8 cellular contexts compared by ENCODE assay signal in genomic region chr6:26401389-26401986, GRCh38. TPM values are rescaled to one million over a fixed set of nuclear protein-coding genes. Genes with fewer than 3 reads are reported as not detected.
DNase-seq lines count a peak whose midpoint lies in the region; ATAC-seq and TF ChIP-seq lines count a peak whose summit lies in the region.

No MANE protein-coding gene starts in this region.

- no peaks in the 10 kb centered on the region for H3K27me3 ChIP-seq in RWPE2 (ENCODE audit: insufficient read depth, poor library complexity, severe bottlenecking)

- H3K4me1 ChIP-seq in RWPE2 (ENCODE audit: insufficient read depth, poor library complexity, severe bottlenecking): peaks cover 6% of the 10 kb centered on the region

- no peaks in the 10 kb centered on the region for H3K36me3 ChIP-seq in RWPE2 (ENCODE audit: low read depth)

- peak overlapping the region; percentile 43 for H3K4me3 ChIP-seq in RWPE2 (ENCODE audit: severe bottlenecking)
- peak overlapping the region; percentile 27 for H3K4me3 ChIP-seq in fibroblast of the aortic adventitia (ENCODE audit: low read depth, low read length)
- peak overlapping the region; percentile 68 for H3K4me3 ChIP-seq in skeletal muscle cell (ENCODE audit: low read depth, low read length)

- peak overlapping the region; percentile 1 for H3K27ac ChIP-seq in RWPE2 (ENCODE audit: poor library complexity, severe bottlenecking)

- ATAC-seq in GM21390 (IDR thresholded peaks at IDR 0.05; ENCODE audit: unreplicated experiment) (peak; percentile 7), RWPE2 (ENCODE audit: low read depth) (no peak), GM21529 (IDR thresholded peaks at IDR 0.05; ENCODE audit: unreplicated experiment) (no peak)

- DNase-seq in RWPE2 (ENCODE audit: low spot score): no peak
- DNase-seq in fibroblast of the aortic adventitia (ENCODE audit: low read depth): no peak
- DNase-seq in skeletal muscle cell (ENCODE audit: low read depth): no peak
- DNase-seq in inferior parietal cortex (ENCODE audit: extremely low spot score): no peak
- no peak for DNase-seq in middle frontal gyrus (ENCODE audit: extremely low spot score, low spot score)
- DNase-seq in DMS53 treated with DMSO at 0.1 percent for 48 hours (lab: John Stamatoyannopoulos, UW; ENCODE audit: unreplicated experiment): no peak

- H3K9me3 ChIP-seq in RWPE2 (ENCODE audit: severe bottlenecking): no peaks in the 10 kb centered on the region

- no peak for TF ChIP-seq CTCF in RWPE2 (IDR thresholded peaks at IDR 0.05; ENCODE audit: poor library complexity, severe bottlenecking)
- no peak for TF ChIP-seq CTCF in fibroblast of the aortic adventitia (IDR thresholded peaks at IDR 0.05; ENCODE audit: insufficient read depth, low read length)

RNA-seq across cellular contexts. Expression of gene BTN3A1, which starts 0.6 kb away (rescaled TPM):
- 24.0 and 83.6 TPM in 2 replicates for total RNA-seq in fibroblast of the aortic adventitia (ENCODE audit: low replicate concordance)

RNA-seq across cellular contexts. Expression of gene BTN2A2, which starts 18.6 kb away (rescaled TPM):
- total RNA-seq in fibroblast of the aortic adventitia (ENCODE audit: low replicate concordance): 7.5 and 10.2 TPM in 2 replicates

RNA-seq across cellular contexts. Expression of gene BTN3A2, which starts 36.5 kb away (rescaled TPM):
- total RNA-seq in fibroblast of the aortic adventitia (ENCODE audit: low replicate concordance): 19.2 and 26.3 TPM in 2 replicates

RNA-seq across cellular contexts. Expression of gene BTN3A3, which starts 38.8 kb away (rescaled TPM):
- 17.7 and 20.5 TPM in 2 replicates for total RNA-seq in fibroblast of the aortic adventitia (ENCODE audit: low replicate concordance)

RNA-seq across cellular contexts. Expression of gene BTN2A1, which starts 56.3 kb away (rescaled TPM):
- total RNA-seq in fibroblast of the aortic adventitia (ENCODE audit: low replicate concordance): 11.7 and 17.9 TPM in 2 replicates
